Comparison of ENCODE assay signal across 8 cellular contexts in the genomic region with DNA sequence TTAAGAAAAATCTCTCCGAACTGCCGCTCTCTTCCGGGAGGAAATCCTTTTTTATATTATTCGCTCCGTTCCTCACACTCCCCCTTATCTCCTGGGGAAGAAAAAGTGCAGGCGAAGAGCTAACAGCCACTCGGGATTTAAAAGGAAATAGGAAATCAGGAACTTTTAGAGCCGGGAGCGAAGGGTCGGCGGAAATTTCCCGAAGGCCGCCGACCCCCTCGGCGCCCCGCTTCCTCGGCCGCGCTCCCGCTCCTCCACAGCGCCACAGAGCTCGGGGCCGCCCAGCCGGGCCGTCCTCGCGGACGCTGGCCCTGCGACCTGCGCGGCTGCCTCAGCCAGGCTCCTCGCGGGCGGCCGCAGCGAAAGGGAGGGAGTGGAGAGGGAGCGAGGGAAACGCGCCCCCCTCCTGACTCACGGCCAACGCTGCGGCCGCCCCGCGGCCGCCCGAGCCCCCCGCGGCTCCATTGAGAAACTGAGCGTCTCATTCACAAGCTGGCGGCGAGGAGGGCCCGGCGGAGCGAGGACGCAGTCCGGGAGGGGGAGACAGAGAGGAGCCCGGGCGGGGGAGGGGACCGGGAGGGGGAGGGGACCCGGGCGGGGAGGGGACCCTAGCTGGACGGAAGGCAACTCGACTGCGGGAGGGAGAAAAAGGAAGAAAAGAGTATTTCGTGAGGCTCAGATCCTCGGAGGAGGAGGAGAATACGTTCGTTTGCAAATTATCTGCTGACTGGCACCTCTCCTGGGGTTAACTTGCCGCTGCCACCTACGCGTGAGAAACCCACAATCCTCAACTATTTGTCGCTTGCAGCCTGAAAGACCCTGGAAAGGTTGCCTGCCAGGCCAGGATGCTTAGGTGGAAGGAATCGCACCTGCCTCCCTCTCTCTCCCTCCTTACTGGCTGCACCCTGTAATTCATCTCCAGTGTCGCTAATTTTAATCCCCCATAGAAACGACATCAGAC. TPM values are rescaled to one million over a fixed set of nuclear protein-coding genes. Genes with fewer than 3 reads are reported as not detected.
A peak's percentile ranks its signal among the peaks of the same experiment; 100 is the strongest.
DNase-seq lines count a peak whose midpoint lies in the region; FAIRE-seq and TF ChIP-seq lines count a peak whose summit lies in the region.

A gene (minus strand): TSS at position 368 of the 961 bp plus-strand sequence. CDS start 539 bp downstream, outside the sequence.

- peak within 1 kb of the TSS; percentile 79 for H3K27ac ChIP-seq in astrocyte (ENCODE audit: low read depth, low read length)
- peak within 1 kb of the TSS; percentile 99 for H3K27ac ChIP-seq in hepatocyte
- H3K27ac ChIP-seq in rectal smooth muscle tissue (ENCODE audit: low read depth, low read length), result peak within 1 kb of the TSS; percentile 78
- H3K27ac ChIP-seq in uterus, result peak within 1 kb of the TSS; percentile 81 to 88

- peaks cover 44% of the 10 kb centered on the region for H3K79me2 ChIP-seq in astrocyte (ENCODE audit: insufficient read depth, low read length)
- H3K79me2 ChIP-seq in hepatocyte, result peaks cover 43% of the 10 kb centered on the region

- no peaks in the 10 kb centered on the region for H3K9me3 Mint-ChIP-seq in astrocyte (ENCODE audit: unreplicated experiment)

- H3K9ac ChIP-seq in astrocyte (ENCODE audit: low read length), result peak within 1 kb of the TSS; percentile 93
- peak within 1 kb of the TSS; percentile 88 for H3K9ac ChIP-seq in rectal smooth muscle tissue (ENCODE audit: low read length)

- no peak for FAIRE-seq in astrocyte (lab: Jason Lieb, UNC)

- H3K27me3 Mint-ChIP-seq in astrocyte (ENCODE audit: low read depth, unreplicated experiment), result no peaks in the 10 kb centered on the region

- peaks cover 5% of the 10 kb centered on the region for H3K4me1 Mint-ChIP-seq in astrocyte (ENCODE audit: low read depth, unreplicated experiment)

- H2AFZ ChIP-seq in astrocyte (ENCODE audit: low read depth, low read length) (peak within 1 kb of the TSS; percentile 74), hepatocyte (peak within 1 kb of the TSS; percentile 91)

- peak within 1 kb of the TSS; percentile 93 for H3K27ac Mint-ChIP-seq in astrocyte (ENCODE audit: unreplicated experiment)

- H3K4me1 ChIP-seq in HAP-1 (peaks cover 20% of the 10 kb centered on the region), astrocyte (ENCODE audit: insufficient read depth, low read length) (peaks cover 13% of the 10 kb centered on the region), hepatocyte (ENCODE audit: insufficient read depth) (peaks cover 13% of the 10 kb centered on the region), rectal smooth muscle tissue (ENCODE audit: control insufficient read depth, insufficient read depth, low read length) (peaks cover 6% of the 10 kb centered on the region), uterus (peaks cover 0 to 5% of the 10 kb centered on the region in 2 donors)

- TF ChIP-seq POLR2A in uterus (IDR thresholded peaks at IDR 0.05), result peak; percentile 44 to 55

- H3K36me3 ChIP-seq in HAP-1 (replicated peaks) (0 out of 2 replicates have a peak, but pooled peaks cover 3% of the 10 kb centered on the region), astrocyte (ENCODE audit: insufficient read depth, low read length) (no peaks in the 10 kb centered on the region), hepatocyte (replicated peaks; ENCODE audit: insufficient read depth, low read depth) (no peaks in the 10 kb centered on the region), rectal smooth muscle tissue (ENCODE audit: control insufficient read depth, insufficient read depth, low read length) (no peaks in the 10 kb centered on the region), uterus (no peaks in the 10 kb centered on the region)

- no peaks in the 10 kb centered on the region for H3K36me3 Mint-ChIP-seq in astrocyte (ENCODE audit: low read depth, unreplicated experiment)

- peak within 1 kb of the TSS; percentile 76 for H3K4me3 ChIP-seq in HAP-1
- peak within 1 kb of the TSS; percentile 92 for H3K4me3 ChIP-seq in astrocyte (ENCODE audit: insufficient read depth, low read depth, low read length)
- H3K4me3 ChIP-seq in hepatocyte, result peak within 1 kb of the TSS; percentile 93
- peak within 1 kb of the TSS; percentile 90 for H3K4me3 ChIP-seq in rectal smooth muscle tissue (ENCODE audit: low read length)
- H3K4me3 ChIP-seq in uterus, result peak within 1 kb of the TSS; percentile 60 to 82

- WGBS in hepatocyte (ENCODE audit: low lambda C conversion rate, missing lambda C conversion rate), result 3% methylated on average over 56 of the region's 77 CpGs

- H3K4me2 ChIP-seq in astrocyte (ENCODE audit: low read length) (peak within 1 kb of the TSS; percentile 87), hepatocyte (peak within 1 kb of the TSS; percentile 96)

- TF ChIP-seq CTCF in astrocyte (IDR thresholded peaks at IDR 0.05; ENCODE audit: insufficient read depth, low read depth, low read length), result no peak
- peak; percentile 59 for TF ChIP-seq CTCF in hepatocyte (IDR thresholded peaks at IDR 0.05; ENCODE audit: poor library complexity)
- TF ChIP-seq CTCF in uterus (IDR thresholded peaks at IDR 0.05), result peak; percentile 8 to 74 (median 47)

- H3K9me2 ChIP-seq in hepatocyte (replicated peaks; ENCODE audit: insufficient read depth), result no peaks in the 10 kb centered on the region

- H3K4me3 Mint-ChIP-seq in astrocyte (ENCODE audit: unreplicated experiment), result peak within 1 kb of the TSS; percentile 92

- H3K9me3 ChIP-seq in HAP-1 (no peaks in the 10 kb centered on the region), astrocyte (ENCODE audit: insufficient read depth, low read depth, low read length) (no peaks in the 10 kb centered on the region), hepatocyte (ENCODE audit: low read depth) (no peaks in the 10 kb centered on the region), uterus (no peaks in the 10 kb centered on the region)

- intact Hi-C loops in uterus (cut with DNase I; ENCODE audit: low total_unique reads), result no loop called here

- DNase-seq in EH (ENCODE audit: low read depth) (peak; percentile 83), HAP-1 (ENCODE audit: low spot score in 2 of 2) (peak; percentile 97), NCI-H146 (lab: John Stamatoyannopoulos, UW) (peak; percentile 83), T-helper 9 cell (peak; percentile 65), astrocyte (ENCODE audit: low read depth) (peak; percentile 68), hepatocyte (ENCODE audit: low spot score) (peak; percentile 93), uterus (peak; percentile 79 to 84)

- in situ Hi-C loops in HAP-1 (cut with MboI; ENCODE audit: low sequenced_read_pairs), result no loop called here

- no peaks in the 10 kb centered on the region for H3K27me3 ChIP-seq in HAP-1 (ENCODE audit: low read depth)
- H3K27me3 ChIP-seq in astrocyte (ENCODE audit: insufficient read depth, low read length), result no peaks in the 10 kb centered on the region
- no peaks in the 10 kb centered on the region for H3K27me3 ChIP-seq in hepatocyte
- no peaks in the 10 kb centered on the region for H3K27me3 ChIP-seq in rectal smooth muscle tissue (ENCODE audit: control insufficient read depth, insufficient read depth, low read length)
- no peaks in the 10 kb centered on the region for H3K27me3 ChIP-seq in uterus

- peaks cover 11% of the 10 kb centered on the region for H4K20me1 ChIP-seq in astrocyte (ENCODE audit: insufficient read depth, low read length)
- H4K20me1 ChIP-seq in hepatocyte (ENCODE audit: insufficient read depth, poor library complexity, severe bottlenecking), result peaks cover 11% of the 10 kb centered on the region

RNA-seq across cellular contexts. Expression of the gene that starts here (rescaled TPM):
- total RNA-seq in astrocyte (34.7 and 37.5 TPM in 2 replicates), hepatocyte (24.0 and 27.4 TPM in 2 replicates), uterus (10 to 100 TPM in 2 of 4 donors, 1 to 10 TPM in 2; 5.6 to 33.0 (median 18.9) TPM)
- 19.6 and 23.3 TPM in 2 replicates for polyA plus RNA-seq in hepatocyte

Comparison
In these comparisons a context has a peak if more than half of its experiments do, and no peak if none do; other contexts are left out.
1. Peak in every context shown above with its lines: DNase-seq, H3K4me3 ChIP-seq and H3K27ac ChIP-seq.